In genomic region chr16:11667824-11668589, GRCh38 we compare ENCODE assay signal across 8 cellular contexts. TPM values are rescaled to one million over a fixed set of nuclear protein-coding genes. Genes with fewer than 3 reads are reported as not detected.
DNase-seq lines count a peak whose midpoint lies in the region; ATAC-seq and TF ChIP-seq lines count a peak whose summit lies in the region.

Gene SNN (plus strand): TSS chr16:11668455. CDS start chr16:11676060, 7,605 bp downstream.

- CTCF ChIA-PET in activated CD4-positive, alpha-beta memory T cell treated with anti-CD3 and anti-CD28 coated beads, Interleukin-2, amount 10 ng/mL, durations not matched to agents 7 days and 5 days (lab: Charles Lee), result no interaction called here

- H3K4me1 ChIP-seq in lower lobe of right lung, result peaks cover 40% of the 10 kb centered on the region

- H3K27me3 Mint-ChIP-seq in activated CD4-positive, alpha-beta memory T cell treated with anti-CD3 and anti-CD28 coated beads, Interleukin-2, amount 10 ng/mL, durations not matched to agents 7 days and 5 days, result peaks cover 22% of the 10 kb centered on the region

- DNase-seq in ACHN (peak; percentile 91), NCI-H748 (lab: John Stamatoyannopoulos, UW; ENCODE audit: unreplicated experiment) (peak; percentile 84), ecto neural progenitor cell (ENCODE audit: low spot score) (peak; percentile 89), lower lobe of right lung (peak; percentile 91)
- peak; percentile 89 for DNase-seq in activated CD4-positive, alpha-beta memory T cell treated with anti-CD3 and anti-CD28 coated beads, Interleukin-2, amount 10 ng/mL, durations not matched to agents 7 days and 5 days
- DNase-seq in stimulated activated CD4-positive, alpha-beta T cell treated with anti-CD3 and anti-CD28 coated beads, Interleukin-4, amount 100 ng/mL, for 48 hours (ENCODE audit: low read depth in 2 of 2), result peak; percentile 80 to 84

- H3K4me1 Mint-ChIP-seq in activated CD4-positive, alpha-beta memory T cell treated with anti-CD3 and anti-CD28 coated beads, Interleukin-2, amount 10 ng/mL, durations not matched to agents 7 days and 5 days, result peaks cover 63% of the 10 kb centered on the region

- peak within 1 kb of the TSS; percentile 70 for H3K27ac ChIP-seq in lower lobe of right lung

- intact Hi-C loops in lower lobe of right lung (cut with DNase I), result no loop called here

- peak; percentile 68 for ATAC-seq in GM18867 (IDR thresholded peaks at IDR 0.05; ENCODE audit: unreplicated experiment)
- peak; percentile 52 for ATAC-seq in HG03139 (IDR thresholded peaks at IDR 0.05; ENCODE audit: unreplicated experiment)
- peak; percentile 93 to 94 for ATAC-seq in lower lobe of right lung

- H3K9me3 Mint-ChIP-seq in activated CD4-positive, alpha-beta memory T cell treated with anti-CD3 and anti-CD28 coated beads, Interleukin-2, amount 10 ng/mL, durations not matched to agents 7 days and 5 days, result no peaks in the 10 kb centered on the region

- no peaks in the 10 kb centered on the region for H3K9me3 ChIP-seq in lower lobe of right lung

- no peaks in the 10 kb centered on the region for H3K36me3 ChIP-seq in lower lobe of right lung

- in situ Hi-C loops in ACHN (cut with HindIII; ENCODE audit: low pct_ligation_motif_present, low pct_unique_long_range_greater_than_20kb, low sequenced_read_pairs), result no loop called here

- no peaks in the 10 kb centered on the region for H3K27me3 ChIP-seq in lower lobe of right lung (ENCODE audit: low read depth)

- H3K27ac Mint-ChIP-seq in activated CD4-positive, alpha-beta memory T cell treated with anti-CD3 and anti-CD28 coated beads, Interleukin-2, amount 10 ng/mL, durations not matched to agents 7 days and 5 days, result no peak within 1 kb of the TSS

- H3K4me3 ChIP-seq in lower lobe of right lung, result peak within 1 kb of the TSS; percentile 86

- H3K4me3 Mint-ChIP-seq in activated CD4-positive, alpha-beta memory T cell treated with anti-CD3 and anti-CD28 coated beads, Interleukin-2, amount 10 ng/mL, durations not matched to agents 7 days and 5 days, result peak within 1 kb of the TSS; percentile 65

- TF ChIP-seq CTCF in lower lobe of right lung (IDR thresholded peaks at IDR 0.05), result no peak

- POLR2A ChIA-PET in activated CD4-positive, alpha-beta memory T cell treated with anti-CD3 and anti-CD28 coated beads, Interleukin-2, amount 10 ng/mL, durations not matched to agents 7 days and 5 days (lab: Charles Lee), result interaction anchor here (0.8 to 1.5 kb wide), 3 partner anchors 13 to 723 kb away, joined by 3 read pairs; no protein-coding TSS in a partner anchor

- H3K36me3 Mint-ChIP-seq in activated CD4-positive, alpha-beta memory T cell treated with anti-CD3 and anti-CD28 coated beads, Interleukin-2, amount 10 ng/mL, durations not matched to agents 7 days and 5 days (ENCODE audit: low read depth), result no peaks in the 10 kb centered on the region

RNA-seq across cellular contexts. Expression of gene SNN, which starts in this region (rescaled TPM):
- total RNA-seq in activated CD4-positive, alpha-beta memory T cell treated with anti-CD3 and anti-CD28 coated beads, Interleukin-2, amount 10 ng/mL, durations not matched to agents 7 days and 5 days, result 1 to 10 TPM; 6.2 to 7.3 TPM
- 25.5 TPM for total RNA-seq in lower lobe of right lung

Comparison
In these comparisons a context has a peak if more than half of its experiments do, and no peak if none do; other contexts are left out.
1. Peak in every context shown above with its lines: DNase-seq, ATAC-seq, H3K4me3 ChIP-seq and H3K27ac ChIP-seq.